Comparison of ENCODE assay signal across 1 cellular context in the genomic region with DNA sequence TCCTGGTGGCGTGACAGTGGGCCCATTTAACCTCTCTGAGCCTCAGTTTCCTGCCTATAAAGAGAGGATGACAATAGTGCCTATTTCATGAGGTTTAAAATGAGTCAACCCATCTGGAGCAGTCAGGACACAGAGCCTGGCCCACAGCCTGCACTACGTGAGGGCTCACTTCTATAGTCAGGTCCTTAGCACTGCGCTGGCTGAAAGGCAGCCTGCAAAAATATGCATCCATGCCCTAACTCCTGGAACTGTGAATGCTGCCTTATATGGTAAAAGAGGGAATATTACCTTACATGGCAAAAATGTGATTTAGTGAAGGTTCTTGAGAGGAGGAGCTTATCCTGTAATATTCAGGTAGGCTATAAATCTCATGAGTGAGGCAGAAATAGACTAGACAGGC.
TF ChIP-seq lines count a peak whose summit lies in the region.

No MANE protein-coding gene starts in this region.

TF ChIP-seq in GM23338, 12 proteins besides CTCF, POLR2A, EP300 and RAD21:
- TF ChIP-seq, protein P1, sequence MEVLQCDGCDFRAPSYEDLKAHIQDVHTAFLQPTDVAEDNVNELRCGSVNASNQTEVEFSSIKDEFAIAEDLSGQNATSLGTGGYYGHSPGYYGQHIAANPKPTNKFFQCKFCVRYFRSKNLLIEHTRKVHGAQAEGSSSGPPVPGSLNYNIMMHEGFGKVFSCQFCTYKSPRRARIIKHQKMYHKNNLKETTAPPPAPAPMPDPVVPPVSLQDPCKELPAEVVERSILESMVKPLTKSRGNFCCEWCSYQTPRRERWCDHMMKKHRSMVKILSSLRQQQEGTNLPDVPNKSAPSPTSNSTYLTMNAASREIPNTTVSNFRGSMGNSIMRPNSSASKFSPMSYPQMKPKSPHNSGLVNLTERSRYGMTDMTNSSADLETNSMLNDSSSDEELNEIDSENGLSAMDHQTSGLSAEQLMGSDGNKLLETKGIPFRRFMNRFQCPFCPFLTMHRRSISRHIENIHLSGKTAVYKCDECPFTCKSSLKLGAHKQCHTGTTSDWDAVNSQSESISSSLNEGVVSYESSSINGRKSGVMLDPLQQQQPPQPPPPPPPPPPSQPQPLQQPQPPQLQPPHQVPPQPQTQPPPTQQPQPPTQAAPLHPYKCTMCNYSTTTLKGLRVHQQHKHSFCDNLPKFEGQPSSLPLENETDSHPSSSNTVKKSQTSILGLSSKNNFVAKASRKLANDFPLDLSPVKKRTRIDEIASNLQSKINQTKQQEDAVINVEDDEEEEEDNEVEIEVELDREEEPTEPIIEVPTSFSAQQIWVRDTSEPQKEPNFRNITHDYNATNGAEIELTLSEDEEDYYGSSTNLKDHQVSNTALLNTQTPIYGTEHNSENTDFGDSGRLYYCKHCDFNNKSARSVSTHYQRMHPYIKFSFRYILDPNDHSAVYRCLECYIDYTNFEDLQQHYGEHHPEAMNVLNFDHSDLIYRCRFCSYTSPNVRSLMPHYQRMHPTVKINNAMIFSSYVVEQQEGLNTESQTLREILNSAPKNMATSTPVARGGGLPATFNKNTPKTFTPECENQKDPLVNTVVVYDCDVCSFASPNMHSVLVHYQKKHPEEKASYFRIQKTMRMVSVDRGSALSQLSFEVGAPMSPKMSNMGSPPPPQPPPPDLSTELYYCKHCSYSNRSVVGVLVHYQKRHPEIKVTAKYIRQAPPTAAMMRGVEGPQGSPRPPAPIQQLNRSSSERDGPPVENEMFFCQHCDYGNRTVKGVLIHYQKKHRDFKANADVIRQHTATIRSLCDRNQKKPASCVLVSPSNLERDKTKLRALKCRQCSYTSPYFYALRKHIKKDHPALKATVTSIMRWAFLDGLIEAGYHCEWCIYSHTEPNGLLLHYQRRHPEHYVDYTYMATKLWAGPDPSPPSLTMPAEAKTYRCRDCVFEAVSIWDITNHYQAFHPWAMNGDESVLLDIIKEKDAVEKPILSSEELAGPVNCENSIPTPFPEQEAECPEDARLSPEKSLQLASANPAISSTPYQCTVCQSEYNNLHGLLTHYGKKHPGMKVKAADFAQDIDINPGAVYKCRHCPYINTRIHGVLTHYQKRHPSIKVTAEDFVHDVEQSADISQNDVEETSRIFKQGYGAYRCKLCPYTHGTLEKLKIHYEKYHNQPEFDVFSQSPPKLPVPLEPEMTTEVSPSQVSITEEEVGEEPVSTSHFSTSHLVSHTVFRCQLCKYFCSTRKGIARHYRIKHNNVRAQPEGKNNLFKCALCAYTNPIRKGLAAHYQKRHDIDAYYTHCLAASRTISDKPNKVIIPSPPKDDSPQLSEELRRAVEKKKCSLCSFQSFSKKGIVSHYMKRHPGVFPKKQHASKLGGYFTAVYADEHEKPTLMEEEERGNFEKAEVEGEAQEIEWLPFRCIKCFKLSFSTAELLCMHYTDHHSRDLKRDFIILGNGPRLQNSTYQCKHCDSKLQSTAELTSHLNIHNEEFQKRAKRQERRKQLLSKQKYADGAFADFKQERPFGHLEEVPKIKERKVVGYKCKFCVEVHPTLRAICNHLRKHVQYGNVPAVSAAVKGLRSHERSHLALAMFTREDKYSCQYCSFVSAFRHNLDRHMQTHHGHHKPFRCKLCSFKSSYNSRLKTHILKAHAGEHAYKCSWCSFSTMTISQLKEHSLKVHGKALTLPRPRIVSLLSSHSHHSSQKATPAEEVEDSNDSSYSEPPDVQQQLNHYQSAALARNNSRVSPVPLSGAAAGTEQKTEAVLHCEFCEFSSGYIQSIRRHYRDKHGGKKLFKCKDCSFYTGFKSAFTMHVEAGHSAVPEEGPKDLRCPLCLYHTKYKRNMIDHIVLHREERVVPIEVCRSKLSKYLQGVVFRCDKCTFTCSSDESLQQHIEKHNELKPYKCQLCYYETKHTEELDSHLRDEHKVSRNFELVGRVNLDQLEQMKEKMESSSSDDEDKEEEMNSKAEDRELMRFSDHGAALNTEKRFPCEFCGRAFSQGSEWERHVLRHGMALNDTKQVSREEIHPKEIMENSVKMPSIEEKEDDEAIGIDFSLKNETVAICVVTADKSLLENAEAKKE (CRISPR knock-in tag; IDR thresholded peaks at IDR 0.05): no peak
- TF ChIP-seq STAT1 (IDR thresholded peaks at IDR 0.05; ENCODE audit: unreplicated experiment) (no peak), EZH2phosphoT487 (IDR thresholded peaks at IDR 0.05; ENCODE audit: unreplicated experiment) (no peak), EZH2 (IDR thresholded peaks at IDR 0.05; ENCODE audit: low read depth, unreplicated experiment) (no peak), ZNF114 (CRISPR knock-in tag; IDR thresholded peaks at IDR 0.05) (no peak), CREB1 (CRISPR knock-in tag; IDR thresholded peaks at IDR 0.05; ENCODE audit: low read depth) (no peak), NANOG (IDR thresholded peaks at IDR 0.05; ENCODE audit: borderline replicate concordance) (no peak), JUNB (IDR thresholded peaks at IDR 0.05; ENCODE audit: unreplicated experiment) (no peak), POLR2AphosphoS5 (IDR thresholded peaks at IDR 0.05; ENCODE audit: low read depth) (no peak), ZNF331 (CRISPR knock-in tag; IDR thresholded peaks at IDR 0.05; ENCODE audit: low read depth) (no peak), ETS1 (IDR thresholded peaks at IDR 0.05) (no peak), REST (IDR thresholded peaks at IDR 0.05; ENCODE audit: unreplicated experiment) (no peak)
